34 cellular contexts compared by ENCODE assay signal in the genomic region with DNA sequence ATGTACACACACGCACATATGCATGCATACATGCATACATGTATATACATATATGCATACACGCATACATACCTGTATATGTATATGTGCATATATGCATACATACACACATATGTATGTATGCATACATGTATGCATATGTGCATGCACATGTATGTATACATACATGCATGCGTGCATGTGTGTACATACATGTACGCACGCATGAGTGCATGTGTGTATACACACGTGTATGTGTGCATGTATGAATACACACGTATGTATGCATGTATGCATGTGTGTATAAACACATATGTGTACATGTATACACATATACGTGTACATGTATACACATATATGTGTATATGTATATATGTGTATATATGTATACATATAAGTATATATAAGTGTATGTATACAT. TPM values are rescaled to one million over a fixed set of nuclear protein-coding genes. Genes with fewer than 3 reads are reported as not detected.
"Had no signal": no experiment of that assay in that cellular context is flagged by ENCODE, and none has a peak within 500 bp of the region (broad histone marks: within the 10 kb centered on the region; RNA-seq: fewer than 3 reads in every experiment).

No MANE protein-coding gene starts in this region.

- H3K36me3 Mint-ChIP-seq: activated CD8-positive, alpha-beta memory T cell treated with anti-CD3 and anti-CD28 coated beads, Interleukin-2, amount 10 ng/mL, durations not matched to agents 7 days and 5 days; activated naive CD8-positive, alpha-beta T cell treated with anti-CD3 and anti-CD28 coated beads for 36 hours; T-cell had no signal

- FAIRE-seq: RCC 7860 had no signal

- H3K4me3 Mint-ChIP-seq: activated CD4-positive, alpha-beta memory T cell treated with anti-CD3 and anti-CD28 coated beads, Interleukin-2, amount 10 ng/mL, durations not matched to agents 7 days and 5 days; activated CD8-positive, alpha-beta memory T cell treated with anti-CD3 and anti-CD28 coated beads, Interleukin-2, amount 10 ng/mL, durations not matched to agents 7 days and 5 days; activated naive CD8-positive, alpha-beta T cell treated with anti-CD3 and anti-CD28 coated beads for 36 hours; T-cell; T-helper 17 cell had no signal

- H3K9me3 Mint-ChIP-seq: activated CD4-positive, alpha-beta memory T cell treated with anti-CD3 and anti-CD28 coated beads, Interleukin-2, amount 10 ng/mL, durations not matched to agents 7 days and 5 days; activated naive CD8-positive, alpha-beta T cell treated with anti-CD3 and anti-CD28 coated beads for 36 hours; T-cell had no signal

- DNase-seq: activated CD4-positive, alpha-beta memory T cell treated with anti-CD3 and anti-CD28 coated beads, Interleukin-2, amount 10 ng/mL, durations not matched to agents 7 days and 5 days; activated CD4-positive, alpha-beta T cell treated with anti-CD3 and anti-CD28 coated beads for 1 hour; activated CD4-positive, alpha-beta T cell treated with anti-CD3 and anti-CD28 coated beads for 48 hours; activated CD4-positive, CD25-positive, alpha-beta regulatory T cell; activated CD8-positive, alpha-beta memory T cell treated with anti-CD3 and anti-CD28 coated beads for 24 hours; activated CD8-positive, alpha-beta memory T cell treated with anti-CD3 and anti-CD28 coated beads, Interleukin-2, amount 10 ng/mL, durations not matched to agents 7 days and 5 days; activated effector memory CD4-positive, alpha-beta T cell treated with Interleukin-2 at 50 U/mL for 16 hours; activated naive CD4-positive, alpha-beta T cell treated with anti-CD3 and anti-CD28 coated beads, Interleukin-2, amount 50 U/mL, for 16 hours; activated naive CD8-positive, alpha-beta T cell treated with anti-CD3 and anti-CD28 coated beads for 36 hours; activated T-cell treated with anti-CD3 and anti-CD28 coated beads, Interleukin-2, amount 50 U/mL, for 48 hours; amniotic stem cell; aorta; brain microvascular endothelial cell; central memory CD4-positive, alpha-beta T cell; NCI-H1092 treated with DMSO at 0.1 percent for 48 hours; NCI-H1417; NCI-H146; NCI-H187; NCI-H2029 treated with DMSO at 0.1 percent for 48 hours; NCI-H2107; NCI-H2171; NCI-H510A; NCI-H526; NCI-H748 treated with DMSO at 0.1 percent for 48 hours; PC-9; SIG-M5; T-cell; T-helper 17 cell; WERI-Rb-1 had no signal

- H3K27ac Mint-ChIP-seq: activated CD4-positive, alpha-beta memory T cell treated with anti-CD3 and anti-CD28 coated beads, Interleukin-2, amount 10 ng/mL, durations not matched to agents 7 days and 5 days; activated CD8-positive, alpha-beta memory T cell treated with anti-CD3 and anti-CD28 coated beads, Interleukin-2, amount 10 ng/mL, durations not matched to agents 7 days and 5 days; activated naive CD8-positive, alpha-beta T cell treated with anti-CD3 and anti-CD28 coated beads for 36 hours; T-cell; T-helper 17 cell had no signal

RNA-seq across cellular contexts. Expression of a gene that starts 28.5 kb away (rescaled TPM):
- total RNA-seq: activated CD4-positive, alpha-beta memory T cell treated with anti-CD3 and anti-CD28 coated beads, Interleukin-2, amount 10 ng/mL, durations not matched to agents 7 days and 5 days; activated CD8-positive, alpha-beta memory T cell treated with anti-CD3 and anti-CD28 coated beads, Interleukin-2, amount 10 ng/mL, durations not matched to agents 7 days and 5 days; OCI-LY7; Right ventricle myocardium inferior; SK-MEL-5; T-cell; T-helper 17 cell had no signal

RNA-seq across cellular contexts. Expression of a gene that starts 54.5 kb away (rescaled TPM):
- total RNA-seq: cerebellum, Right ventricle myocardium inferior had no signal
